Comparison of ENCODE assay signal across 1 cellular context in the genomic region with DNA sequence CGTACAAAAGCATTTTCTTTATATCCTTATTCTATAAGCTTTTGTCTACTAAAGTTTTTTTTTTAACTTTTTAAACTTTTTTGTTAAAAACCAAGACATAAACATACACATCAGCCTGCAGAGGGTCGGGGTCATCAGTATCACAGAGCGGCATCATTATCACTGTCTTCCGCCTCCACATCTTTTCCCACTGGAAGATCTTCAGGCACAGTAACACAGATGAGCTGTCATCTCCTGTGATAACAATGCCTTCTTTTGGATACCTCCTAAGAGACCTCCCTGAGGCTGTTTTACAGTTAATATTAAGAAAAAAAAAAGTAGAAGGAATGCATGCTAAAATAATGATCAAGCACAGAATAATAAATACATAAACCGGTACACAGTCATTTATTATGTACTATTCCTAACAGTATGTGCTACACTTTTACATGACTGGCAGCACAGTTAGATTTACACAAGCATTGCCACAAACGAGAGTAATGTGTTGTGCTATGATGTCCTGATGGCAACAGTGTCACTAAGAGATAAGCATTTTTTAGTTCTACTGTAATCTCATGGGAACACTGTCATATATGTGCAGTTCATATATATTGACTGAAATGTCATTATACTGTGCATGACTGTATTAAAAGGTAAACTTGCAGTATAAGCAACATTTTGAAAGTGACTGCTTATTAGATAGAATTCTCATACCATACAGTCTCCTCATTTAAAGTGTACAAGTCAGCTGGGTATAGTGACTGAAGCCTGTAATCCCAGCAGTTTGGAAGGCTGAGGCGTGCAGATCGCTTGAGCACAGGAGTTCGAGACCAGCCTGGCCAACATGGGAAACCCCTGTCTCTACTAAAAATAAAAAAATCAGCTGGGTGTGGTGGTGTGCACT.
TF ChIP-seq lines count a peak whose summit lies in the region.

No MANE protein-coding gene starts in this region.

TF ChIP-seq in K562, 482 proteins besides CTCF, POLR2A, EP300 and RAD21:
- TF ChIP-seq TBP (optimal IDR thresholded peaks at IDR 0.05; ENCODE audit: low read depth, low read length) (no peak), TEAD4 (IDR thresholded peaks at IDR 0.05; ENCODE audit: low read length) (peak; percentile 41; the same call in 1 of the 2 replicates), TEAD4 (CRISPR knock-in tag; IDR thresholded peaks at IDR 0.05; ENCODE audit: borderline replicate concordance) (no peak), MCM2 (IDR thresholded peaks at IDR 0.05; ENCODE audit: low read depth) (no peak), RCOR1 (IDR thresholded peaks at IDR 0.05; ENCODE audit: borderline replicate concordance in 1 of 2, low read depth in 2 of 2, low read length in 2 of 2) (peak in 1 of 2 experiments; percentile 51; a peak in 1 of 4 replicates), ZNF316 (IDR thresholded peaks at IDR 0.05) (peak; percentile 67), ZFP1 (CRISPR knock-in tag; IDR thresholded peaks at IDR 0.05) (peak; percentile 58; the same call in 1 of the 2 replicates), CSDE1 (IDR thresholded peaks at IDR 0.05) (no peak), ZNF217 (CRISPR knock-in tag; IDR thresholded peaks at IDR 0.05) (no peak), U2AF1 (optimal IDR thresholded peaks at IDR 0.05; ENCODE audit: low read depth, low read length) (no peak), NONO (IDR thresholded peaks at IDR 0.05; ENCODE audit: low read depth in 2 of 2, low read length in 1 of 2) (no peak), HDAC3 (IDR thresholded peaks at IDR 0.05; ENCODE audit: borderline replicate concordance, partially characterized antibody) (no peak), HDAC1 (IDR thresholded peaks at IDR 0.05) (no peak), ARID1B (IDR thresholded peaks at IDR 0.05) (peak; percentile 52; the same call in 1 of the 2 replicates), CBFA2T2 (conservative IDR thresholded peaks at IDR 0.05) (peak; percentile 33), CEBPB (tag; IDR thresholded peaks at IDR 0.05) (no peak), CBX1 (IDR thresholded peaks at IDR 0.05; ENCODE audit: low read depth) (no peak), TARDBP (IDR thresholded peaks at IDR 0.05) (no peak), TCF3 (CRISPR knock-in tag; IDR thresholded peaks at IDR 0.05) (peak; percentile 61), ZNF695 (CRISPR knock-in tag; IDR thresholded peaks at IDR 0.05) (no peak), NR2C1 (IDR thresholded peaks at IDR 0.05) (no peak), NR2C1 (tag; IDR thresholded peaks at IDR 0.05) (no peak), CBFA2T3 (IDR thresholded peaks at IDR 0.05) (peak; percentile 68), C11orf30 (IDR thresholded peaks at IDR 0.05; ENCODE audit: low read depth) (peak; percentile 23; the same call in 1 of the 2 replicates), MECOM (CRISPR knock-in tag; IDR thresholded peaks at IDR 0.05) (peak; percentile 36; the same call in 1 of the 2 replicates), NCOR1 (IDR thresholded peaks at IDR 0.05) (peak; percentile 14; the same call in 1 of the 2 replicates)
- TF ChIP-seq, protein P1, sequence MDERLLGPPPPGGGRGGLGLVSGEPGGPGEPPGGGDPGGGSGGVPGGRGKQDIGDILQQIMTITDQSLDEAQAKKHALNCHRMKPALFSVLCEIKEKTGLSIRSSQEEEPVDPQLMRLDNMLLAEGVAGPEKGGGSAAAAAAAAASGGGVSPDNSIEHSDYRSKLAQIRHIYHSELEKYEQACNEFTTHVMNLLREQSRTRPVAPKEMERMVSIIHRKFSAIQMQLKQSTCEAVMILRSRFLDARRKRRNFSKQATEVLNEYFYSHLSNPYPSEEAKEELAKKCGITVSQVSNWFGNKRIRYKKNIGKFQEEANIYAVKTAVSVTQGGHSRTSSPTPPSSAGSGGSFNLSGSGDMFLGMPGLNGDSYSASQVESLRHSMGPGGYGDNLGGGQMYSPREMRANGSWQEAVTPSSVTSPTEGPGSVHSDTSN (CRISPR knock-in tag; IDR thresholded peaks at IDR 0.05; ENCODE audit: low read depth), result no peak
- TF ChIP-seq, protein P1 (tag; conservative IDR thresholded peaks at IDR 0.05; ENCODE audit: low read depth), result no peak
- TF ChIP-seq, protein P2, sequence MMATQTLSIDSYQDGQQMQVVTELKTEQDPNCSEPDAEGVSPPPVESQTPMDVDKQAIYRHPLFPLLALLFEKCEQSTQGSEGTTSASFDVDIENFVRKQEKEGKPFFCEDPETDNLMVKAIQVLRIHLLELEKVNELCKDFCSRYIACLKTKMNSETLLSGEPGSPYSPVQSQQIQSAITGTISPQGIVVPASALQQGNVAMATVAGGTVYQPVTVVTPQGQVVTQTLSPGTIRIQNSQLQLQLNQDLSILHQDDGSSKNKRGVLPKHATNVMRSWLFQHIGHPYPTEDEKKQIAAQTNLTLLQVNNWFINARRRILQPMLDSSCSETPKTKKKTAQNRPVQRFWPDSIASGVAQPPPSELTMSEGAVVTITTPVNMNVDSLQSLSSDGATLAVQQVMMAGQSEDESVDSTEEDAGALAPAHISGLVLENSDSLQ (IDR thresholded peaks at IDR 0.05), result peak; percentile 28; the same call in 1 of the 2 replicates
TF ChIP-seq in K562: peak in this region for 12.
